In the genomic region with DNA sequence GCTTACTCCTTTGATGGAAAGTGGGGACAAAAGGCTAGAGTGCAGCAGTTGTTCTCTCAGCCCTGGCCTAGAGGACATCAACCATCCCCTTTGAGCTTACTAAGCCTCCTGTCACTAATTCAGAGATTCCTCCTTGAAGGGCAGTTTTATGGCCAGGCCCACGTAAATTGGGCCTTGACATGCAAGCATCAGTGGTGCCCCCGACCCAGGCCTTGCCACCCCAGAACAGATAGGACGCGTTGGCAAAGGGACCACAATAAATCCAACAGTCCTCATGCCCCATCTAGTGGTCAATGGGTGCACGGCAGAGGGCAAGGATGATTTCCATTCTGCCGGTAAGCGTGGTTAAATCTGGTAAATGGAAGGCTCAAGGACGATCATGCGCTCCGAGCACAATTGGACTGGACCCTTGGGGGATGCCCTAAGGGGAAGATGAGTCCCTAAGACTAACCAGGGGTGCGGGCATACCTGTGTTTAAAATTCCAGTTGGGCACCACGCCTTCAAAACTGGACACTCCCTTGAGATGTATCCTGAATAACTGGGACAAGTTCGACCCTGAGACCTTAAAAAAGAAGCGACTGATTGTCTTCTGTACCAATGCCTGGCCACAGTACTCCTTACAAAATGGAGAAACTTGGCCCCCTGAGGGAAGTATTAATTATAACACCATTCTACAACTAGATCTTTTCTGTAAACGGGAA, we compare ENCODE assay signal across 8 cellular contexts. TPM values are rescaled to one million over a fixed set of nuclear protein-coding genes. Genes with fewer than 3 reads are reported as not detected.
DNase-seq lines count a peak whose midpoint lies in the region; ATAC-seq and TF ChIP-seq lines count a peak whose summit lies in the region.

No MANE protein-coding gene starts in this region.

- no peak overlapping the region for H2AFZ ChIP-seq in neural cell (ENCODE audit: low read depth, low read length)

- no peaks in the 10 kb centered on the region for H4K20me1 ChIP-seq in neural cell (ENCODE audit: insufficient read depth)

- no peaks in the 10 kb centered on the region for H3K27me3 ChIP-seq in neural cell (ENCODE audit: insufficient read depth, low read depth, low read length)

- peak; percentile 91 for ATAC-seq in GM18519 (IDR thresholded peaks at IDR 0.05; ENCODE audit: low FRiP score, unreplicated experiment)
- ATAC-seq in HG03095 (IDR thresholded peaks at IDR 0.05; ENCODE audit: unreplicated experiment) = peak; percentile 84

- H3K9me3 ChIP-seq in neural cell (ENCODE audit: low read length) = peaks cover 5% of the 10 kb centered on the region

- TF ChIP-seq CTCF in AG09309 (IDR thresholded peaks at IDR 0.05; ENCODE audit: control insufficient read depth, insufficient read depth, low read depth, low read length, missing control alignments) = peak; percentile 91
- TF ChIP-seq CTCF in neural cell (IDR thresholded peaks at IDR 0.05; ENCODE audit: poor library complexity, severe bottlenecking) = peak; percentile 47

- no peaks in the 10 kb centered on the region for H3K9me2 ChIP-seq in neural cell (ENCODE audit: insufficient read depth, low read length)

- H3K9ac ChIP-seq in neural cell (ENCODE audit: low read length) = no peak overlapping the region

- TF ChIP-seq EP300 in neural cell (conservative IDR thresholded peaks at IDR 0.05; ENCODE audit: poor library complexity, severe bottlenecking) = no peak

- no peaks in the 10 kb centered on the region for H3F3A ChIP-seq in neural cell (ENCODE audit: insufficient read depth, low read length, poor library complexity, severe bottlenecking)

- no peak for TF ChIP-seq RAD21 in neural cell (conservative IDR thresholded peaks at IDR 0.05)

- H3K4me3 ChIP-seq in AG09309 (ENCODE audit: control insufficient read depth, low read depth, low read length) (no peak overlapping the region), neural cell (ENCODE audit: low read length) (no peak overlapping the region)

- H3K79me2 ChIP-seq in neural cell (replicated peaks; ENCODE audit: insufficient read depth, low read length) = no peaks in the 10 kb centered on the region

- H3K27ac ChIP-seq in neural cell (ENCODE audit: low read length) = no peak overlapping the region

- H3K36me3 ChIP-seq in neural cell (ENCODE audit: insufficient read depth, low read length) = no peaks in the 10 kb centered on the region

- DNase-seq in AG09309 (ENCODE audit: low read depth) (no peak), NCI-H774 (lab: John Stamatoyannopoulos, UW) (peak; percentile 50), fibroblast of gingiva (ENCODE audit: low read depth) (peak; percentile 19), stromal cell of bone marrow (ENCODE audit: low read depth) (peak; percentile 6)
- peak; percentile 77 for DNase-seq in activated T-cell treated with anti-CD3 and anti-CD28 coated beads, Interleukin-2, amount 50 U/mL, for 1 hour

- no peak overlapping the region for H3K4me2 ChIP-seq in neural cell (ENCODE audit: low read length)

TF ChIP-seq in neural cell, 6 proteins besides CTCF, POLR2A, EP300 and RAD21:
- no peak for TF ChIP-seq MXI1 (conservative IDR thresholded peaks at IDR 0.05; ENCODE audit: poor library complexity, severe bottlenecking)
- TF ChIP-seq EZH2 (IDR thresholded peaks at IDR 0.05; ENCODE audit: borderline replicate concordance, insufficient read depth, low read length, poor library complexity, severe bottlenecking) = no peak
- TF ChIP-seq SMC3 (conservative IDR thresholded peaks at IDR 0.05; ENCODE audit: poor library complexity) = peak; percentile 24
- no peak for TF ChIP-seq TAF1 (IDR thresholded peaks at IDR 0.05; ENCODE audit: low read depth)
- TF ChIP-seq POLR2AphosphoS5 (IDR thresholded peaks at IDR 0.05) = no peak
- TF ChIP-seq, protein P1, sequence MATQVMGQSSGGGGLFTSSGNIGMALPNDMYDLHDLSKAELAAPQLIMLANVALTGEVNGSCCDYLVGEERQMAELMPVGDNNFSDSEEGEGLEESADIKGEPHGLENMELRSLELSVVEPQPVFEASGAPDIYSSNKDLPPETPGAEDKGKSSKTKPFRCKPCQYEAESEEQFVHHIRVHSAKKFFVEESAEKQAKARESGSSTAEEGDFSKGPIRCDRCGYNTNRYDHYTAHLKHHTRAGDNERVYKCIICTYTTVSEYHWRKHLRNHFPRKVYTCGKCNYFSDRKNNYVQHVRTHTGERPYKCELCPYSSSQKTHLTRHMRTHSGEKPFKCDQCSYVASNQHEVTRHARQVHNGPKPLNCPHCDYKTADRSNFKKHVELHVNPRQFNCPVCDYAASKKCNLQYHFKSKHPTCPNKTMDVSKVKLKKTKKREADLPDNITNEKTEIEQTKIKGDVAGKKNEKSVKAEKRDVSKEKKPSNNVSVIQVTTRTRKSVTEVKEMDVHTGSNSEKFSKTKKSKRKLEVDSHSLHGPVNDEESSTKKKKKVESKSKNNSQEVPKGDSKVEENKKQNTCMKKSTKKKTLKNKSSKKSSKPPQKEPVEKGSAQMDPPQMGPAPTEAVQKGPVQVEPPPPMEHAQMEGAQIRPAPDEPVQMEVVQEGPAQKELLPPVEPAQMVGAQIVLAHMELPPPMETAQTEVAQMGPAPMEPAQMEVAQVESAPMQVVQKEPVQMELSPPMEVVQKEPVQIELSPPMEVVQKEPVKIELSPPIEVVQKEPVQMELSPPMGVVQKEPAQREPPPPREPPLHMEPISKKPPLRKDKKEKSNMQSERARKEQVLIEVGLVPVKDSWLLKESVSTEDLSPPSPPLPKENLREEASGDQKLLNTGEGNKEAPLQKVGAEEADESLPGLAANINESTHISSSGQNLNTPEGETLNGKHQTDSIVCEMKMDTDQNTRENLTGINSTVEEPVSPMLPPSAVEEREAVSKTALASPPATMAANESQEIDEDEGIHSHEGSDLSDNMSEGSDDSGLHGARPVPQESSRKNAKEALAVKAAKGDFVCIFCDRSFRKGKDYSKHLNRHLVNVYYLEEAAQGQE (IDR thresholded peaks at IDR 0.05; ENCODE audit: borderline replicate concordance) = no peak

RNA-seq across cellular contexts. Expression of a gene that starts 32.6 kb away (rescaled TPM):
- polyA plus RNA-seq in neural cell = 16.0 and 17.0 TPM in 2 replicates
- 53.6 and 61.2 TPM in 2 replicates for polyA minus RNA-seq in neural cell
